13 cellular contexts compared by ENCODE assay signal in the genomic region with DNA sequence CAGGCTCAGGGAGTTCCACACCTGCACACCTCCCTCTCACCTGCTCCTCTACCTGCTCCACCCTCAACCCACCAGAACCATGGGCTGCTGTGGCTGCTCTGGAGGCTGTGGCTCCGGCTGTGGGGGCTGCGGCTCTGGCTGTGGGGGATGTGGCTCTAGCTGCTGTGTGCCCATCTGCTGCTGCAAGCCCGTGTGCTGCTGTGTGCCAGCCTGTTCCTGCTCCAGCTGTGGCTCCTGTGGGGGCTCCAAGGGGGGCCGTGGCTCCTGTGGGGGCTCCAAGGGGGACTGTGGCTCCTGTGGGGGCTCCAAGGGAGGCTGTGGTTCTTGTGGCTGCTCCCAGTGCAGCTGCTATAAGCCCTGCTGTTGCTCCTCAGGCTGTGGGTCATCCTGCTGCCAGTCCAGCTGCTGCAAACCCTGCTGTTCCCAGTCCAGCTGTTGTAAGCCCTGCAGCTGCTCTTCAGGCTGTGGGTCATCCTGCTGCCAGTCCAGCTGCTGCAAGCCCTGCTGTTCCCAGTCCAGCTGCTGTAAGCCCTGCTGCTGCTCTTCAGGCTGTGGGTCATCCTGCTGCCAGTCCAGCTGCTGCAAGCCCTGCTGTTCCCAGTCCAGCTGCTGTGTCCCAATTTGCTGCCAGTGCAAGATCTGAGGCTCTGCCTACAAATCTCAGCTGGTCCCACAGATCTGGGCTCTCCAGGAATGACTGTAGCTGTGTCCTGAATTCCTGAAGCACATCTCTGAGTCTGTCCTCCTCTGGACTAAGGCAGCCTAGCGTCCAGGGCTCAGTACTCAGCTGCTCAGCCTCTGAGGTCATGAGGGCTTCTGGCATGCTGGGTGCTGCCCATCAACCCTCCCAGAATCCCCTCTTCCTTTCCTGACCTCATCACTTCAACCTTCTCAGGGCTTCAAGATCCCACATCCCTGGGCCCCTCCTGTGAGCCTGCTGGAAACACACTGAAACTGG. TPM values are rescaled to one million over a fixed set of nuclear protein-coding genes. Genes with fewer than 3 reads are reported as not detected.
DNase-seq lines count a peak whose midpoint lies in the region; ATAC-seq, FAIRE-seq and TF ChIP-seq lines count a peak whose summit lies in the region.
"Not testable (repeated sequence)": the region's sequence is repeated elsewhere in the genome, so short reads cannot be mapped to it uniquely, and the experiment has no call there.
"Had no signal": no experiment of that assay in that cellular context is flagged by ENCODE, and none has a peak within 500 bp of the region (broad histone marks: within the 10 kb centered on the region; RNA-seq: fewer than 3 reads in every experiment).

A gene with protein sequence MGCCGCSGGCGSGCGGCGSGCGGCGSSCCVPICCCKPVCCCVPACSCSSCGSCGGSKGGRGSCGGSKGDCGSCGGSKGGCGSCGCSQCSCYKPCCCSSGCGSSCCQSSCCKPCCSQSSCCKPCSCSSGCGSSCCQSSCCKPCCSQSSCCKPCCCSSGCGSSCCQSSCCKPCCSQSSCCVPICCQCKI (plus strand): TSS at position 49 of the 958 bp plus-strand sequence. CDS start 31 bp downstream, at position 80.

- H3K23ac ChIP-seq in mesenchymal stem cell (ENCODE audit: low read length in 2 of 2): not testable (repeated sequence)

- FAIRE-seq in A549 (lab: Jason Lieb, UNC); astrocyte (lab: Jason Lieb, UNC): not testable (repeated sequence)

- H3K4ac ChIP-seq in mesenchymal stem cell (ENCODE audit: low read depth in 1 of 2, low read length in 2 of 2): not testable (repeated sequence)

- WGBS in A549 (ENCODE audit: missing lambda C conversion rate): 100% methylated on average over 1 of the region's 5 CpGs
- WGBS in mesenchymal stem cell: 61% methylated on average over 5 of the region's 5 CpGs

- H3K79me2 ChIP-seq in astrocyte (ENCODE audit: insufficient read depth, low read length): not testable (repeated sequence)

- TF ChIP-seq RAD21 in A549 (conservative IDR thresholded peaks at IDR 0.05 in 1 of 2, IDR thresholded peaks at IDR 0.05 in 1 of 2): not testable (repeated sequence)

- H3K4me1 Mint-ChIP-seq in astrocyte (ENCODE audit: low read depth, unreplicated experiment); neural crest cell: not testable (repeated sequence)

- peaks cover 18% of the 10 kb centered on the region for H3K27me3 Mint-ChIP-seq in astrocyte (ENCODE audit: low read depth, unreplicated experiment)
- not testable (repeated sequence) for H3K27me3 Mint-ChIP-seq in neural crest cell (ENCODE audit: low read depth)

- not testable (repeated sequence) for H2BK15ac ChIP-seq in mesenchymal stem cell (ENCODE audit: low read depth, poor library complexity, severe bottlenecking)

- POLR2A ChIA-PET in A549 (lab: Yijun Ruan, JAX): not testable (repeated sequence)

- not testable (repeated sequence) for H2AFZ ChIP-seq in astrocyte (ENCODE audit: low read depth, low read length); mesenchymal stem cell (ENCODE audit: low read depth, low read length)

- not testable (repeated sequence) for H3K27me3 ChIP-seq in MG63; astrocyte (ENCODE audit: insufficient read depth, low read length); right atrium auricular region; upper lobe of right lung
- H3K27me3 ChIP-seq in mesenchymal stem cell (ENCODE audit: control insufficient read depth in 1 of 2, insufficient read depth in 1 of 2, low read length in 2 of 2): peaks cover 7 to 13% of the 10 kb centered on the region in 2 experiments

- not testable (repeated sequence) for H4K91ac ChIP-seq in mesenchymal stem cell (ENCODE audit: low read length)

- H3K4me3 Mint-ChIP-seq in astrocyte (ENCODE audit: unreplicated experiment); neural crest cell: not testable (repeated sequence)

- H3K18ac ChIP-seq in mesenchymal stem cell (ENCODE audit: low read depth in 1 of 2, low read length in 2 of 2): not testable (repeated sequence)

- not testable (repeated sequence) for H3K14ac ChIP-seq in mesenchymal stem cell (ENCODE audit: low read length in 2 of 2)

- not testable (repeated sequence) for H3K27ac ChIP-seq in A549; astrocyte (ENCODE audit: low read depth, low read length); right atrium auricular region; mesenchymal stem cell (ENCODE audit: low read length, poor library complexity, severe bottlenecking); upper lobe of right lung

- TF ChIP-seq POLR2A in A549 (IDR thresholded peaks at IDR 0.05; ENCODE audit: low read length): not testable (repeated sequence)

- not testable (repeated sequence) for H3K4me3 ChIP-seq in A549; MG63; astrocyte (ENCODE audit: insufficient read depth, low read depth, low read length); right atrium auricular region; mesenchymal stem cell (ENCODE audit: insufficient read depth in 1 of 2, low read depth in 1 of 2, low read length in 2 of 2); upper lobe of right lung

- not testable (repeated sequence) for H3K36me3 ChIP-seq in MG63; astrocyte (ENCODE audit: insufficient read depth, low read length); right atrium auricular region; mesenchymal stem cell (ENCODE audit: control insufficient read depth in 1 of 2, insufficient read depth in 2 of 2, low read depth in 1 of 2, low read length in 2 of 2); upper lobe of right lung

- H2BK5ac ChIP-seq in mesenchymal stem cell (ENCODE audit: low read depth, low read length, poor library complexity, severe bottlenecking): not testable (repeated sequence)

- H3K27ac Mint-ChIP-seq in astrocyte (ENCODE audit: unreplicated experiment) (peak within 1 kb of the TSS; percentile 78), neural crest cell (ENCODE audit: unreplicated experiment) (peak within 1 kb of the TSS; percentile 78)

- intact Hi-C loops in upper lobe of right lung (cut with DNase I): not testable (repeated sequence)

- TF ChIP-seq CTCF in A549 (IDR thresholded peaks at IDR 0.05); astrocyte (IDR thresholded peaks at IDR 0.05; ENCODE audit: insufficient read depth, low read depth, low read length); right atrium auricular region (IDR thresholded peaks at IDR 0.05); neural crest cell (conservative IDR thresholded peaks at IDR 0.05); upper lobe of right lung (IDR thresholded peaks at IDR 0.05): not testable (repeated sequence)

- H3K36me3 Mint-ChIP-seq in astrocyte (ENCODE audit: low read depth, unreplicated experiment); neural crest cell (ENCODE audit: low read depth): not testable (repeated sequence)

- not testable (repeated sequence) for TF ChIP-seq EP300 in A549 (IDR thresholded peaks at IDR 0.05)

- peak; percentile 31 to 55; a peak in 3 of 6 replicates for ATAC-seq in A549
- not testable (repeated sequence) for ATAC-seq in upper lobe of right lung

- not testable (repeated sequence) for H4K20me1 ChIP-seq in astrocyte (ENCODE audit: insufficient read depth, low read length)

- H3K9ac ChIP-seq in astrocyte (ENCODE audit: low read length); mesenchymal stem cell (ENCODE audit: low read length): not testable (repeated sequence)

- H3K4me1 ChIP-seq in A549; astrocyte (ENCODE audit: insufficient read depth, low read length); right atrium auricular region; mesenchymal stem cell (ENCODE audit: control insufficient read depth, insufficient read depth, low read depth, low read length); upper lobe of right lung: not testable (repeated sequence)

- not testable (repeated sequence) for H2BK120ac ChIP-seq in mesenchymal stem cell (ENCODE audit: low read depth, low read length)

- H3K4me2 ChIP-seq in A549; astrocyte (ENCODE audit: low read length); mesenchymal stem cell (ENCODE audit: low read length, poor library complexity, severe bottlenecking): not testable (repeated sequence)

- not testable (repeated sequence) for H2AK5ac ChIP-seq in mesenchymal stem cell (ENCODE audit: low read length, severe bottlenecking)

- H4K8ac ChIP-seq in mesenchymal stem cell (ENCODE audit: low read length): not testable (repeated sequence)

- not testable (repeated sequence) for DNase-seq in A549 (ENCODE audit: low read depth in 1 of 2, low spot score in 1 of 2); astrocyte (ENCODE audit: low read depth); neural crest cell (ENCODE audit: low read depth, low spot score)
- DNase-seq in ELF-1 (ENCODE audit: low read depth, low spot score) (peak; percentile 33), MG63 (peak; percentile 6), right atrium auricular region (ENCODE audit: low spot score) (peak; percentile 38), mesenchymal stem cell (peak; percentile 24), upper lobe of right lung (peak; percentile 52)

- not testable (repeated sequence) for H3K79me1 ChIP-seq in mesenchymal stem cell (replicated peaks; ENCODE audit: low read length, poor library complexity, severe bottlenecking)

- CTCF ChIA-PET in A549 (lab: Yijun Ruan, JAX): interaction anchor here (1.3 kb wide), 1 partner anchor 13 kb away, joined by 4 read pairs; no protein-coding TSS in a partner anchor

- not testable (repeated sequence) for H2BK12ac ChIP-seq in mesenchymal stem cell (ENCODE audit: low read length in 2 of 2)

- H3K9me3 Mint-ChIP-seq in astrocyte (ENCODE audit: unreplicated experiment); neural crest cell: not testable (repeated sequence)

- H3K9me3 ChIP-seq in A549; MG63; astrocyte (ENCODE audit: insufficient read depth, low read depth, low read length); right atrium auricular region; mesenchymal stem cell (ENCODE audit: control insufficient read depth, low read length); upper lobe of right lung: not testable (repeated sequence)

RNA-seq across cellular contexts. Expression of the gene that starts here (rescaled TPM):
- polyA plus RNA-seq in A549 (2011; rRNA removed) (not detected in 2 replicates), A549 (2017; fragmentation: RNase III; extraction: RNeasy Plus Mini Kit Qiagen cat#74134 plus additional on column Dnase treatment) (not detected in 3 replicates)
- polyA plus RNA-seq in A549 (2012; cell fraction: cytosol; rRNA removed): not detected in 2 replicates
- 0.28 and 0.37 TPM in 2 replicates for polyA plus RNA-seq in A549 (2012; cell fraction: nucleus; rRNA removed)
- 0.25 TPM in 1 of 2 replicates, not detected in the other for polyA minus RNA-seq in A549 (2011; rRNA and poly(A)+ RNA removed)
- not detected in 2 replicates for total RNA-seq in MG63 (2014; rRNA removed; shearing (Covaris generic); ENCODE audit: low replicate concordance)
- total RNA-seq in astrocyte (not detected in 2 replicates), right atrium auricular region (not detected), neural crest cell (0.25 TPM in 1 of 2 replicates, not detected in the other), upper lobe of right lung (not detected)
- polyA plus RNA-seq in mesenchymal stem cell (2013, experiment 1 of 2): 0.03 TPM
- not detected for polyA plus RNA-seq in mesenchymal stem cell (2013, experiment 2 of 2)
- total RNA-seq: Calu3; CD4-positive, alpha-beta T cell; H1; HFFc6; HT1080 had no signal
- polyA plus RNA-seq: H1 had no signal

Comparison
In these comparisons a context has a peak if more than half of its experiments do, and no peak if none do; other contexts are left out.
1. Peak in ATAC-seq in A549; RNA of the gene not detected or under 1 TPM.
2. Peak in DNase-seq in MG63; RNA of the gene not detected or under 1 TPM.
3. Peak in DNase-seq in right atrium auricular region; RNA of the gene not detected or under 1 TPM.
4. Peak in DNase-seq in upper lobe of right lung; RNA of the gene not detected or under 1 TPM.